Comparison of ENCODE assay signal across 1 cellular context in genomic region chr11:60899021-60899936, GRCh38.
TF ChIP-seq lines count a peak whose summit lies in the region.

No MANE protein-coding gene starts in this region.

TF ChIP-seq in HepG2, 621 proteins besides CTCF, POLR2A, EP300 and RAD21:
- peak; percentile 7; the same call in 1 of the 2 replicates for TF ChIP-seq RXRB (CRISPR knock-in tag; IDR thresholded peaks at IDR 0.05; ENCODE audit: borderline replicate concordance)
- no peak for TF ChIP-seq HNF4A (CRISPR knock-in tag; IDR thresholded peaks at IDR 0.05)
- TF ChIP-seq SMC3 (IDR thresholded peaks at IDR 0.05; ENCODE audit: low read length): peak; percentile 82
- no peak for TF ChIP-seq EHMT2 (IDR thresholded peaks at IDR 0.05; ENCODE audit: borderline replicate concordance, low read depth, low read length)
- 0 out of 2 replicates have a peak, but pooled peaks have one; percentile 5 for TF ChIP-seq MAFF (IDR thresholded peaks at IDR 0.05; ENCODE audit: low read depth, low read length)
- TF ChIP-seq ARID4A (CRISPR knock-in tag; IDR thresholded peaks at IDR 0.05; ENCODE audit: borderline replicate concordance): no peak
- peak; percentile 52; the same call in 1 of the 2 replicates for TF ChIP-seq NFE2 (CRISPR knock-in tag; IDR thresholded peaks at IDR 0.05)
- peak; percentile 24 for TF ChIP-seq TEAD3 (CRISPR knock-in tag; optimal IDR thresholded peaks at IDR 0.05; ENCODE audit: borderline replicate concordance)
- no peak for TF ChIP-seq HMGA1 (CRISPR knock-in tag; conservative IDR thresholded peaks at IDR 0.05)
- no peak for TF ChIP-seq FOSL2 (CRISPR knock-in tag; IDR thresholded peaks at IDR 0.05)
- no peak for TF ChIP-seq ZNF160 (CRISPR knock-in tag; IDR thresholded peaks at IDR 0.05)
- no peak for TF ChIP-seq IKZF4 (CRISPR knock-in tag; IDR thresholded peaks at IDR 0.05; ENCODE audit: borderline replicate concordance, low read depth, not compliant biosample characterization)
- TF ChIP-seq ZNF281 (CRISPR knock-in tag; IDR thresholded peaks at IDR 0.05; ENCODE audit: borderline replicate concordance): no peak
- TF ChIP-seq STAG1 (CRISPR knock-in tag; IDR thresholded peaks at IDR 0.05): peak; percentile 71
- TF ChIP-seq MXD4 (CRISPR knock-in tag; IDR thresholded peaks at IDR 0.05): no peak
